Comparison of ENCODE assay signal across 15 cellular contexts in the genomic region with DNA sequence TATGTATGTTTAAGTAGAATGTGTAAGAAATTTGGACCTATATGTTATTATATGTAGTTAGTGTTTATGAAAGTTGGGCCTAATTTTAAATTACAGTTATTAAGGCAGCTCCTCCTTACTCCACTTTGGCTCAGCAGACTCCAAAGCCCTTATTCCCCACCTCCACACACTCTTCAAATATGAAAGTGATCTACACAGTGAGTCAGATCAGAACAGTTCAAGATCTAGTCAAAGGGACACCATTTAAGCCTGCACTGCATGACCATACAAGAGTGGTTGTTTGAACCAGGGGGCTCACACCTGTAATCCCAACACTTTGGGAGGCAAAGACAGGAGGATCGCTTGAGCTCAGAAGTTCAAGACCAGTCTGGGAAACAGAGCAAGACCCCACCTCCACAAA. TPM values are rescaled to one million over a fixed set of nuclear protein-coding genes. Genes with fewer than 3 reads are reported as not detected.
A peak's percentile ranks its signal among the peaks of the same experiment; 100 is the strongest.
DNase-seq lines count a peak whose midpoint lies in the region; ATAC-seq, FAIRE-seq and TF ChIP-seq lines count a peak whose summit lies in the region.
"Had no signal": no experiment of that assay in that cellular context is flagged by ENCODE, and none has a peak within 500 bp of the region (broad histone marks: within the 10 kb centered on the region; RNA-seq: fewer than 3 reads in every experiment).

No MANE protein-coding gene starts in this region.

- H3K4me1 Mint-ChIP-seq in astrocyte (ENCODE audit: low read depth, unreplicated experiment) = peaks cover 30% of the 10 kb centered on the region

- peaks cover 28% of the 10 kb centered on the region for H3K4me1 ChIP-seq in astrocyte (ENCODE audit: insufficient read depth, low read length)
- peaks cover 4 to 20% (median 4%) of the 10 kb centered on the region in 4 donors for H3K4me1 ChIP-seq in stomach
- H3K4me1 ChIP-seq: tibial artery had no signal

- no peaks in the 10 kb centered on the region for H3K36me3 Mint-ChIP-seq in astrocyte (ENCODE audit: low read depth, unreplicated experiment)
- H3K36me3 Mint-ChIP-seq: CD4-positive, CD25-positive, alpha-beta regulatory T cell had no signal

- H2AFZ ChIP-seq in astrocyte (ENCODE audit: low read depth, low read length) = no peak overlapping the region

- DNase-seq in astrocyte (ENCODE audit: low read depth) (peak; percentile 35), stomach (no peak), KBM-7 (no peak), medulla oblongata (ENCODE audit: extremely low spot score) (no peak)
- no peak for DNase-seq in activated effector memory CD4-positive, alpha-beta T cell treated with anti-CD3 and anti-CD28 coated beads, Interleukin-2, amount 50 U/mL, for 16 hours
- DNase-seq: brain microvascular endothelial cell; CD4-positive, CD25-positive, alpha-beta regulatory T cell; mesendoderm; NCI-H1436 treated with DMSO at 0.1 percent for 48 hours; tibial artery had no signal

- in situ Hi-C loops in KBM-7 (cut with MboI; ENCODE audit: low pct_unique_long_range_greater_than_20kb, low sequenced_read_pairs) = no loop called here

- no peak overlapping the region for H3K9ac ChIP-seq in astrocyte (ENCODE audit: low read length)

- intact Hi-C loops in stomach (cut with DNase I; ENCODE audit: low total_unique reads) = no loop called here

- H3K27ac ChIP-seq in astrocyte (ENCODE audit: low read depth, low read length) (no peak overlapping the region), stomach (no peak overlapping the region)
- H3K27ac ChIP-seq: brain microvascular endothelial cell, tibial artery had no signal

- TF ChIP-seq CTCF in astrocyte (IDR thresholded peaks at IDR 0.05; ENCODE audit: insufficient read depth, low read depth, low read length) = no peak
- TF ChIP-seq CTCF in stomach (IDR thresholded peaks at IDR 0.05) = no peak

- ATAC-seq in GM18502 (IDR thresholded peaks at IDR 0.05; ENCODE audit: poor library complexity, unreplicated experiment) (peak; percentile 57), GM21360 (IDR thresholded peaks at IDR 0.05; ENCODE audit: unreplicated experiment) (peak; percentile 60), HG03045 (IDR thresholded peaks at IDR 0.05; ENCODE audit: unreplicated experiment) (peak; percentile 48)

- no peak for TF ChIP-seq POLR2A in stomach (IDR thresholded peaks at IDR 0.05)

- no peaks in the 10 kb centered on the region for H3K79me2 ChIP-seq in astrocyte (ENCODE audit: insufficient read depth, low read length)

- H3K9me3 ChIP-seq in astrocyte (ENCODE audit: insufficient read depth, low read depth, low read length) (no peaks in the 10 kb centered on the region), stomach (no peaks in the 10 kb centered on the region)
- H3K9me3 ChIP-seq: tibial artery had no signal

- no peaks in the 10 kb centered on the region for H3K27me3 ChIP-seq in astrocyte (ENCODE audit: insufficient read depth, low read length)
- no peaks in the 10 kb centered on the region for H3K27me3 ChIP-seq in stomach
- H3K27me3 ChIP-seq: brain microvascular endothelial cell, tibial artery had no signal

- no peak overlapping the region for H3K4me3 ChIP-seq in astrocyte (ENCODE audit: insufficient read depth, low read depth, low read length)
- H3K4me3 ChIP-seq in stomach = no peak overlapping the region
- H3K4me3 ChIP-seq: tibial artery had no signal

- 82 to 100% (median 98%) methylated on average over 1 of the region's 1 CpG for WGBS in stomach, 5 donors

- H3K27me3 Mint-ChIP-seq in astrocyte (ENCODE audit: low read depth, unreplicated experiment) = no peaks in the 10 kb centered on the region

- no peak overlapping the region for H3K4me3 Mint-ChIP-seq in astrocyte (ENCODE audit: unreplicated experiment)
- H3K4me3 Mint-ChIP-seq: CD4-positive, CD25-positive, alpha-beta regulatory T cell; T-helper 2 cell treated with Interferon-gamma antibody and Interleukin-4, amounts not matched to agents 5 μg/mL and 100 μg/mL, for 36 hours had no signal

- no peaks in the 10 kb centered on the region for H4K20me1 ChIP-seq in astrocyte (ENCODE audit: insufficient read depth, low read length)

- no peak overlapping the region for H3K4me2 ChIP-seq in astrocyte (ENCODE audit: low read length)

- no peak for TF ChIP-seq EP300 in stomach (IDR thresholded peaks at IDR 0.05)

- peaks cover 4% of the 10 kb centered on the region for H3K9me3 Mint-ChIP-seq in astrocyte (ENCODE audit: unreplicated experiment)
- H3K9me3 Mint-ChIP-seq: T-helper 2 cell treated with Interferon-gamma antibody and Interleukin-4, amounts not matched to agents 5 μg/mL and 100 μg/mL, for 36 hours had no signal

- no peak for FAIRE-seq in astrocyte (lab: Jason Lieb, UNC)
- FAIRE-seq: H1 had no signal

- H3K27ac Mint-ChIP-seq in astrocyte (ENCODE audit: unreplicated experiment) = no peak overlapping the region
- H3K27ac Mint-ChIP-seq: CD4-positive, CD25-positive, alpha-beta regulatory T cell; T-helper 2 cell treated with Interferon-gamma antibody and Interleukin-4, amounts not matched to agents 5 μg/mL and 100 μg/mL, for 36 hours had no signal

- no peaks in the 10 kb centered on the region for H3K36me3 ChIP-seq in astrocyte (ENCODE audit: insufficient read depth, low read length)
- no peaks in the 10 kb centered on the region for H3K36me3 ChIP-seq in stomach
- H3K36me3 ChIP-seq: brain microvascular endothelial cell, tibial artery had no signal

RNA-seq across cellular contexts. Expression of gene PMAIP1, which starts 21.2 kb away (rescaled TPM):
- total RNA-seq in astrocyte (91.0 and 98.1 TPM in 2 replicates), stomach (1 to 10 TPM in 3 of 5 donors, not detected in 2; 3.1 to 8.3 (median 4.6) TPM)
- 1 to 10 TPM; 2.3 to 4.3 (median 3.2) TPM for polyA plus RNA-seq in stomach
